8 cellular contexts compared by ENCODE assay signal in the genomic region with DNA sequence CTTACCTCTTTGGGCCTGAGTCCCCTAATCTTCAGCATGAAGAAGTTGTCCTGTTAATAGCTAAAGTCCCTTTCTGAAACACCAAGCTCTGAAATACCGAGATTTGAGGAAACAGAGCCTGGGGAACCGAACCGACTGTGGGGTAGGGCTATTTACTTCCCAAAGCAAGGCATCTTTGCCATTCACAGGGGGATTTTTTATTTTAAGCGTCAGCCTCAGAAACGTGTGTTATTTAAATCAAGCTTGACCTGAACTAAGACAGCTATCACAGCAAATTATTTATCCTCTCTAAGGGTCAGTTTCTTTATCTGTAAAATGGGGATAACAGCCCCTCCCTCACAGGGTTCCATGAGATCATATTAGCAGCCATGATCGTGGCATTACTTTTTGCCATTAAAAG. TPM values are rescaled to one million over a fixed set of nuclear protein-coding genes. Genes with fewer than 3 reads are reported as not detected.
DNase-seq lines count a peak whose midpoint lies in the region; ATAC-seq and TF ChIP-seq lines count a peak whose summit lies in the region.

No MANE protein-coding gene starts in this region.

- ATAC-seq in naive thymus-derived CD4-positive, alpha-beta T cell: no peak

- no peak for TF ChIP-seq CTCF in AG04450 (IDR thresholded peaks at IDR 0.05; ENCODE audit: low read depth, low read length)
- TF ChIP-seq CTCF in KMS-11 (conservative IDR thresholded peaks at IDR 0.05; ENCODE audit: low read depth, low read length): no peak

- H3K4me1 ChIP-seq in KMS-11 (ENCODE audit: low read depth, poor library complexity, severe bottlenecking): peaks cover 24% of the 10 kb centered on the region
- H3K4me1 ChIP-seq in naive thymus-derived CD4-positive, alpha-beta T cell (ENCODE audit: control insufficient read depth in 2 of 2, insufficient read depth in 2 of 2, low read length in 2 of 2): peaks cover 4 to 6% of the 10 kb centered on the region in 2 donors

- peaks cover 37% of the 10 kb centered on the region for H3K79me2 ChIP-seq in KMS-11 (ENCODE audit: insufficient read depth, low read depth)

- DNase-seq in AG04450 (ENCODE audit: low read depth, low spot score) (no peak), NCI-H1417 treated with DMSO at 0.1 percent for 48 hours (lab: John Stamatoyannopoulos, UW) (no peak), HUDEP-2 (lab: John Stamatoyannopoulos, UW; ENCODE audit: unreplicated experiment in 76 of 76) (no peak), UCSD-AML1 (lab: John Stamatoyannopoulos, UW; ENCODE audit: unreplicated experiment) (no peak), NCI-H748 (lab: John Stamatoyannopoulos, UW; ENCODE audit: unreplicated experiment) (no peak)
- no peak for DNase-seq in naive thymus-derived CD4-positive, alpha-beta T cell

- H3K4me3 Mint-ChIP-seq in naive thymus-derived CD4-positive, alpha-beta T cell: peak overlapping the region; percentile 94 to 99 (median 96)

- H2AFZ ChIP-seq in KMS-11 (ENCODE audit: low read depth): peak overlapping the region; percentile 54; the same call in 1 of the 2 replicates

- CTCF ChIA-PET in AG04450 (lab: Charles Lee): interaction anchor here (0.5 to 1.8 kb wide), 8 partner anchors 11 to 217 kb away, joined by 3 to 10 read pairs (median 4); no protein-coding TSS in a partner anchor
- CTCF ChIA-PET in naive thymus-derived CD4-positive, alpha-beta T cell (lab: Charles Lee): interaction anchor here (1.2 to 2.4 kb wide), 2 partner anchors 68 to 69 kb away, joined by 3 to 10 read pairs; no protein-coding TSS in a partner anchor

- H3K27ac ChIP-seq in AG04450 (ENCODE audit: low read depth, low read length) (peak overlapping the region; percentile 94), KMS-11 (no peak overlapping the region), cingulate gyrus (ENCODE audit: low read depth, low read length) (peak overlapping the region; percentile 95)
- H3K27ac ChIP-seq in naive thymus-derived CD4-positive, alpha-beta T cell (ENCODE audit: low read depth, low read length): peak overlapping the region; percentile 78

- no peaks in the 10 kb centered on the region for H4K20me1 ChIP-seq in KMS-11 (ENCODE audit: insufficient read depth)

- H3K36me3 ChIP-seq in KMS-11 (ENCODE audit: insufficient read depth): no peaks in the 10 kb centered on the region
- peaks cover 0 to 3% (median 0%) of the 10 kb centered on the region in 3 experiments for H3K36me3 ChIP-seq in naive thymus-derived CD4-positive, alpha-beta T cell (ENCODE audit: control insufficient read depth in 2 of 3, insufficient read depth in 3 of 3, low read length in 3 of 3)

- no peaks in the 10 kb centered on the region for H3K36me3 Mint-ChIP-seq in naive thymus-derived CD4-positive, alpha-beta T cell

- no peaks in the 10 kb centered on the region for H3K27me3 ChIP-seq in AG04450 (ENCODE audit: control insufficient read depth, insufficient read depth, low read length)
- no peaks in the 10 kb centered on the region for H3K27me3 ChIP-seq in KMS-11 (ENCODE audit: insufficient read depth, low read depth)
- no peaks in the 10 kb centered on the region for H3K27me3 ChIP-seq in naive thymus-derived CD4-positive, alpha-beta T cell (ENCODE audit: control insufficient read depth in 2 of 2, insufficient read depth in 2 of 2, low read length in 2 of 2)

- no peaks in the 10 kb centered on the region for H3K9me3 Mint-ChIP-seq in naive thymus-derived CD4-positive, alpha-beta T cell

- intact Hi-C loops in naive thymus-derived CD4-positive, alpha-beta T cell (cut with micrococcal nuclease): loop anchor here (1.0 to 10.0 kb wide), 8 partner anchors 41 to 1262 kb away; partner anchors contain the start of genes ANKRD13A (in 1 of the 2), FAM222A (in 1 of the 2), FICD (in 1 of the 2) and GIT2 (in 1 of the 2)

- peak overlapping the region; percentile 48 for H3K4me2 ChIP-seq in KMS-11

- POLR2A ChIA-PET in AG04450 (lab: Yijun Ruan, JAX): interaction anchor here (1.5 kb wide), 1 partner anchor 9 kb away, joined by 3 read pairs; no protein-coding TSS in a partner anchor
- POLR2A ChIA-PET in naive thymus-derived CD4-positive, alpha-beta T cell (lab: Charles Lee): no interaction called here

- H3K9me3 ChIP-seq in AG04450 (ENCODE audit: control insufficient read depth, insufficient read depth, low read length): no peaks in the 10 kb centered on the region; the same call in 1 of the 2 replicates
- H3K9me3 ChIP-seq in naive thymus-derived CD4-positive, alpha-beta T cell (ENCODE audit: control insufficient read depth in 2 of 3, low read length in 3 of 3): no peaks in the 10 kb centered on the region

- H3K4me3 ChIP-seq in AG04450 (ENCODE audit: low read depth, low read length) (peak overlapping the region; percentile 50), KMS-11 (IDR thresholded peaks at IDR 0.05; ENCODE audit: insufficient read depth, low read depth, low read length) (no peak overlapping the region)
- peak overlapping the region; percentile 99 for H3K4me3 ChIP-seq in naive thymus-derived CD4-positive, alpha-beta T cell (ENCODE audit: low read length)

- peak overlapping the region; percentile 79 to 98 (median 96) for H3K27ac Mint-ChIP-seq in naive thymus-derived CD4-positive, alpha-beta T cell

- H3K9ac ChIP-seq in KMS-11: no peak overlapping the region

- peaks cover 0 to 9% (median 0%) of the 10 kb centered on the region in 5 donors for H3K27me3 Mint-ChIP-seq in naive thymus-derived CD4-positive, alpha-beta T cell

- peaks cover 0 to 40% (median 19%) of the 10 kb centered on the region in 7 donors for H3K4me1 Mint-ChIP-seq in naive thymus-derived CD4-positive, alpha-beta T cell

RNA-seq across cellular contexts. Expression of gene CORO1C, which starts 1.2 kb away (rescaled TPM):
- 596 and 687 TPM in 2 replicates for polyA plus RNA-seq in AG04450 (2011; rRNA removed)
- 1,327 and 1,683 TPM in 2 replicates for polyA minus RNA-seq in AG04450 (2011; rRNA and poly(A)+ RNA removed)
- 10 to 100 TPM in 3 of 5 experiments, 1 to 10 TPM in 2; 7.6 to 71.8 (median 15.7) TPM for total RNA-seq in naive thymus-derived CD4-positive, alpha-beta T cell
- 1 to 10 TPM; 2.5 to 4.0 TPM for polyA plus RNA-seq in naive thymus-derived CD4-positive, alpha-beta T cell

Comparison
In these comparisons a context has a peak if more than half of its experiments do, and no peak if none do; other contexts are left out.
1. RNA of gene CORO1C, which starts 1.2 kb away (polyA plus RNA-seq): 596 to 687 TPM in AG04450; 2.5 to 4.0 TPM in naive thymus-derived CD4-positive, alpha-beta T cell; every median in the first group is over 100 times any median in the second.